Comparison of ENCODE assay signal across 1 cellular context in genomic region chr6:26532699-26533523, GRCh38.
TF ChIP-seq lines count a peak whose summit lies in the region.

No MANE protein-coding gene starts in this region.

TF ChIP-seq in K562, 482 proteins besides CTCF, POLR2A, EP300 and RAD21 (continued from another document and continues in another):
- TF ChIP-seq STAT6 (CRISPR knock-in tag; IDR thresholded peaks at IDR 0.05) = no peak
- TF ChIP-seq ZBTB40 (IDR thresholded peaks at IDR 0.05) = peak; percentile 91
- no peak for TF ChIP-seq ZBTB40 (CRISPR knock-in tag; IDR thresholded peaks at IDR 0.05)
- TF ChIP-seq ZNF766 (CRISPR knock-in tag; conservative IDR thresholded peaks at IDR 0.05) = peak; percentile 96
- no peak for TF ChIP-seq SP2 (IDR thresholded peaks at IDR 0.05; ENCODE audit: extremely low read depth, low read depth, low read length, poor library complexity, severe bottlenecking)
- no peak for TF ChIP-seq STAG1 (CRISPR knock-in tag; IDR thresholded peaks at IDR 0.05; ENCODE audit: borderline replicate concordance)
- peak; percentile 36; the same call in 1 of the 2 replicates for TF ChIP-seq STAT5A (IDR thresholded peaks at IDR 0.05; ENCODE audit: borderline replicate concordance, low read length)
- TF ChIP-seq ZNF316 (IDR thresholded peaks at IDR 0.05) = no peak
- TF ChIP-seq TFAM (CRISPR knock-in tag; conservative IDR thresholded peaks at IDR 0.05) = no peak
- 0 out of 2 replicates have a peak, but pooled peaks have one; percentile 35 for TF ChIP-seq DMBX1 (CRISPR knock-in tag; IDR thresholded peaks at IDR 0.05; ENCODE audit: borderline replicate concordance)
- TF ChIP-seq ZFP30 (CRISPR knock-in tag; IDR thresholded peaks at IDR 0.05; ENCODE audit: borderline replicate concordance) = no peak
- no peak for TF ChIP-seq HSF4 (CRISPR knock-in tag; IDR thresholded peaks at IDR 0.05; ENCODE audit: borderline replicate concordance)
- TF ChIP-seq ZNF121 (CRISPR knock-in tag; conservative IDR thresholded peaks at IDR 0.05) = no peak
- TF ChIP-seq FOS (IDR thresholded peaks at IDR 0.05; ENCODE audit: extremely low read depth, insufficient read length) = peak; percentile 34
- TF ChIP-seq CHD2 (IDR thresholded peaks at IDR 0.05; ENCODE audit: low read depth, low read length) = peak; percentile 54; the same call in 1 of the 2 replicates
- no peak for TF ChIP-seq ZNF668 (CRISPR knock-in tag; IDR thresholded peaks at IDR 0.05)
- TF ChIP-seq CEBPG (CRISPR knock-in tag; IDR thresholded peaks at IDR 0.05) = no peak
- no peak for TF ChIP-seq CEBPG (tag; conservative IDR thresholded peaks at IDR 0.05 in 1 of 2, IDR thresholded peaks at IDR 0.05 in 1 of 2)
- TF ChIP-seq NONO (IDR thresholded peaks at IDR 0.05; ENCODE audit: low read depth in 2 of 2, low read length in 1 of 2) = peak in 1 of 2 experiments; percentile 60; a peak in 1 of 4 replicates
- no peak for TF ChIP-seq NEUROD1 (IDR thresholded peaks at IDR 0.05; ENCODE audit: borderline replicate concordance, low read depth, low read length, partially characterized antibody)
- TF ChIP-seq KLF1 (tag; IDR thresholded peaks at IDR 0.05) = no peak
- peak in 1 of 2 experiments; percentile 63; a peak in 1 of 4 replicates for TF ChIP-seq TRIM24 (IDR thresholded peaks at IDR 0.05)
- no peak for TF ChIP-seq ZNF146 (CRISPR knock-in tag; IDR thresholded peaks at IDR 0.05; ENCODE audit: unreplicated experiment)
- TF ChIP-seq THAP7 (CRISPR knock-in tag; IDR thresholded peaks at IDR 0.05) = no peak
- TF ChIP-seq CREB5 (CRISPR knock-in tag; IDR thresholded peaks at IDR 0.05) = no peak
- TF ChIP-seq HES1 (IDR thresholded peaks at IDR 0.05; ENCODE audit: low read depth) = peak; percentile 38; the same call in 1 of the 2 replicates
- TF ChIP-seq GABPB1 (CRISPR knock-in tag; IDR thresholded peaks at IDR 0.05) = peak; percentile 75
- no peak for TF ChIP-seq CBX5 (IDR thresholded peaks at IDR 0.05; ENCODE audit: borderline replicate concordance, low read depth)
- peak; percentile 83 for TF ChIP-seq ESRRA (IDR thresholded peaks at IDR 0.05; ENCODE audit: borderline replicate concordance, low read depth)
- peak; percentile 55 for TF ChIP-seq ETV1 (tag; conservative IDR thresholded peaks at IDR 0.05; ENCODE audit: low read depth)
- peak in 1 of 2 experiments; percentile 20; a peak in 1 of 4 replicates for TF ChIP-seq KDM1A (IDR thresholded peaks at IDR 0.05)
- TF ChIP-seq TEAD1 (CRISPR knock-in tag; IDR thresholded peaks at IDR 0.05) = peak; percentile 62 to 73; a peak in 3 of 4 replicates
